ENCODE assay signal across 8 cellular contexts in genomic region chr20:408843-409696, GRCh38. TPM values are rescaled to one million over a fixed set of nuclear protein-coding genes. Genes with fewer than 3 reads are reported as not detected.
A peak's percentile ranks its signal among the peaks of the same experiment; 100 is the strongest.
DNase-seq lines count a peak whose midpoint lies in the region; ATAC-seq and TF ChIP-seq lines count a peak whose summit lies in the region.

No MANE protein-coding gene starts in this region.

- H3K27ac Mint-ChIP-seq in activated T-helper 17 cell treated with anti-CD3 and anti-CD28 coated beads, Interleukin-2, amount 50 U/mL, for 72 hours, result peak overlapping the region; percentile 94
- H3K27ac Mint-ChIP-seq in stimulated activated effector memory CD8-positive, alpha-beta T cell treated with anti-CD3 and anti-CD28 coated beads, Interleukin-12 subunit alpha, Interleukin-12 subunit beta, amount 100 ng/mL, for 72 hours, result peak overlapping the region; percentile 98

- peaks cover 39% of the 10 kb centered on the region for H3K36me3 ChIP-seq in iPS-20b (ENCODE audit: insufficient read depth, low read depth, low read length)

- DNase-seq in AG04449 (ENCODE audit: low read depth, low spot score) (no peak), NCI-H510A treated with DMSO at 0.1 percent for 48 hours (lab: John Stamatoyannopoulos, UW) (no peak), DMS114 treated with DMSO at 0.1 percent for 48 hours (lab: John Stamatoyannopoulos, UW; ENCODE audit: unreplicated experiment) (no peak)
- DNase-seq in stimulated activated effector memory CD8-positive, alpha-beta T cell treated with anti-CD3 and anti-CD28 coated beads, Interleukin-12 subunit alpha, Interleukin-12 subunit beta, amount 100 ng/mL, for 72 hours (ENCODE audit: low spot score in 2 of 2), result peak in 1 of 2 donors; percentile 74

- H3K27ac ChIP-seq in iPS-20b (ENCODE audit: low read length), result no peak overlapping the region

- H3K27me3 Mint-ChIP-seq in activated T-helper 17 cell treated with anti-CD3 and anti-CD28 coated beads, Interleukin-2, amount 50 U/mL, for 72 hours, result no peaks in the 10 kb centered on the region

- TF ChIP-seq CTCF in AG04449 (IDR thresholded peaks at IDR 0.05; ENCODE audit: insufficient read depth, low read length, missing control alignments), result no peak

- no peaks in the 10 kb centered on the region for H3K27me3 ChIP-seq in iPS-20b (ENCODE audit: insufficient read depth, low read length)

- peaks cover 43% of the 10 kb centered on the region for H3K4me1 Mint-ChIP-seq in activated T-helper 17 cell treated with anti-CD3 and anti-CD28 coated beads, Interleukin-2, amount 50 U/mL, for 72 hours
- peaks cover 41% of the 10 kb centered on the region for H3K4me1 Mint-ChIP-seq in stimulated activated effector memory CD8-positive, alpha-beta T cell treated with anti-CD3 and anti-CD28 coated beads, Interleukin-12 subunit alpha, Interleukin-12 subunit beta, amount 100 ng/mL, for 72 hours

- no peaks in the 10 kb centered on the region for H3K9me3 ChIP-seq in iPS-20b (ENCODE audit: insufficient read depth, low read depth, low read length)

- H3K9me3 Mint-ChIP-seq in activated T-helper 17 cell treated with anti-CD3 and anti-CD28 coated beads, Interleukin-2, amount 50 U/mL, for 72 hours, result no peaks in the 10 kb centered on the region
- no peaks in the 10 kb centered on the region for H3K9me3 Mint-ChIP-seq in stimulated activated effector memory CD8-positive, alpha-beta T cell treated with anti-CD3 and anti-CD28 coated beads, Interleukin-12 subunit alpha, Interleukin-12 subunit beta, amount 100 ng/mL, for 72 hours

- peaks cover 63% of the 10 kb centered on the region for H3K36me3 Mint-ChIP-seq in activated T-helper 17 cell treated with anti-CD3 and anti-CD28 coated beads, Interleukin-2, amount 50 U/mL, for 72 hours (ENCODE audit: low read depth)
- H3K36me3 Mint-ChIP-seq in stimulated activated effector memory CD8-positive, alpha-beta T cell treated with anti-CD3 and anti-CD28 coated beads, Interleukin-12 subunit alpha, Interleukin-12 subunit beta, amount 100 ng/mL, for 72 hours, result peaks cover 72% of the 10 kb centered on the region

- CTCF ChIA-PET in AG04449 (lab: Yijun Ruan, JAX), result interaction anchor here (0.8 to 2.1 kb wide), 4 partner anchors 22 to 56 kb away, joined by 3 to 8 read pairs (median 6); no protein-coding TSS in a partner anchor

- POLR2A ChIA-PET in AG04449 (lab: Yijun Ruan, JAX), result no interaction called here

- peaks cover 6% of the 10 kb centered on the region; the same call in 1 of the 2 replicates for H3K4me1 ChIP-seq in iPS-20b (ENCODE audit: insufficient read depth, low read length)

- ATAC-seq in GM19025 (IDR thresholded peaks at IDR 0.05; ENCODE audit: low read depth, unreplicated experiment) (peak; percentile 22), HG03565 (IDR thresholded peaks at IDR 0.05; ENCODE audit: unreplicated experiment) (peak; percentile 13)
- ATAC-seq in activated T-helper 17 cell treated with anti-CD3 and anti-CD28 coated beads, Interleukin-2, amount 50 U/mL, for 72 hours (replicated peaks), result peak; percentile 6
- peak; percentile 35 for ATAC-seq in stimulated activated effector memory CD8-positive, alpha-beta T cell treated with anti-CD3 and anti-CD28 coated beads, Interleukin-12 subunit alpha, Interleukin-12 subunit beta, amount 100 ng/mL, for 72 hours

- H3K4me3 Mint-ChIP-seq in activated T-helper 17 cell treated with anti-CD3 and anti-CD28 coated beads, Interleukin-2, amount 50 U/mL, for 72 hours, result peak overlapping the region; percentile 95
- H3K4me3 Mint-ChIP-seq in stimulated activated effector memory CD8-positive, alpha-beta T cell treated with anti-CD3 and anti-CD28 coated beads, Interleukin-12 subunit alpha, Interleukin-12 subunit beta, amount 100 ng/mL, for 72 hours, result peak overlapping the region; percentile 96

- peak overlapping the region; percentile 93 for H3K9ac ChIP-seq in iPS-20b (ENCODE audit: low read depth, low read length)

- H3K4me3 ChIP-seq in AG04449 (ENCODE audit: low read depth, low read length) (peak overlapping the region; percentile 95), iPS-20b (ENCODE audit: low read length) (peak overlapping the region; percentile 97)

RNA-seq across cellular contexts. Expression of gene RBCK1, which starts 1.0 kb away (rescaled TPM):
- 10 to 100 TPM; 81.9 to 84.0 TPM for total RNA-seq in activated T-helper 17 cell treated with anti-CD3 and anti-CD28 coated beads, Interleukin-2, amount 50 U/mL, for 72 hours

RNA-seq across cellular contexts. Expression of gene TRIB3, which starts 28.5 kb away (rescaled TPM):
- total RNA-seq in activated T-helper 17 cell treated with anti-CD3 and anti-CD28 coated beads, Interleukin-2, amount 50 U/mL, for 72 hours, result 10 to 100 TPM; 13.4 to 20.0 TPM

RNA-seq across cellular contexts. Expression of gene TBC1D20, which starts 53.3 kb away (rescaled TPM):
- 10 to 100 TPM; 20.5 to 21.9 TPM for total RNA-seq in activated T-helper 17 cell treated with anti-CD3 and anti-CD28 coated beads, Interleukin-2, amount 50 U/mL, for 72 hours
